8 cellular contexts compared by ENCODE assay signal in genomic region chr7:25968205-25968993, GRCh38.
DNase-seq lines count a peak whose midpoint lies in the region; ATAC-seq and TF ChIP-seq lines count a peak whose summit lies in the region.

No MANE protein-coding gene starts in this region.

- peaks cover 14% of the 10 kb centered on the region; the same call in 1 of the 2 replicates for H3F3A ChIP-seq in OCI-LY1 (ENCODE audit: insufficient read depth, low read length)

- no peak overlapping the region for H3K4me3 Mint-ChIP-seq in natural killer cell
- no peak overlapping the region for H3K4me3 Mint-ChIP-seq in HFFc6

- no peaks in the 10 kb centered on the region for H3K9me2 ChIP-seq in OCI-LY1 (ENCODE audit: low read depth, low read length)

- H3K27me3 Mint-ChIP-seq in natural killer cell (ENCODE audit: low read depth in 2 of 2) (peaks cover 48 to 76% of the 10 kb centered on the region in 2 donors), HFFc6 (ENCODE audit: insufficient read depth) (peaks cover 2% of the 10 kb centered on the region)

- TF ChIP-seq CTCF in OCI-LY1 (IDR thresholded peaks at IDR 0.05; ENCODE audit: low read length) (no peak), natural killer cell (IDR thresholded peaks at IDR 0.05) (no peak), HFFc6 (IDR thresholded peaks at IDR 0.05) (no peak), coronary artery (IDR thresholded peaks at IDR 0.05) (no peak)

- DNase-seq in natural killer cell (no peak), HFFc6 (no peak), coronary artery (ENCODE audit: low spot score) (no peak), putamen (ENCODE audit: low spot score) (no peak), SIG-M5 treated with dmso at 0.1 percent for 504 hours (lab: John Stamatoyannopoulos, UW; ENCODE audit: unreplicated experiment) (no peak)

- H3K27me3 ChIP-seq in OCI-LY1 (ENCODE audit: insufficient read depth, low read length) = no peaks in the 10 kb centered on the region

- H3K4me3 ChIP-seq in OCI-LY1 (ENCODE audit: low read depth, low read length, poor library complexity, severe bottlenecking) (peak overlapping the region; percentile 49), coronary artery (no peak overlapping the region)

- H3K4me1 Mint-ChIP-seq in natural killer cell (peaks cover 10 to 14% of the 10 kb centered on the region in 2 donors), HFFc6 (ENCODE audit: low read depth) (no peaks in the 10 kb centered on the region)

- peak overlapping the region; percentile 66 for H3K9ac ChIP-seq in OCI-LY1 (ENCODE audit: low read length)

- H3K36me3 Mint-ChIP-seq in natural killer cell (no peaks in the 10 kb centered on the region), HFFc6 (ENCODE audit: low read depth) (no peaks in the 10 kb centered on the region)

- H3K9me3 Mint-ChIP-seq in natural killer cell (no peaks in the 10 kb centered on the region), HFFc6 (peaks cover 7% of the 10 kb centered on the region; the same call in 1 of the 2 replicates)

- intact Hi-C loops in natural killer cell (cut with micrococcal nuclease) = no loop called here

- H3K4me1 ChIP-seq in OCI-LY1 (ENCODE audit: insufficient read depth, low read length, severe bottlenecking) = peaks cover 79% of the 10 kb centered on the region

- H3K27ac Mint-ChIP-seq in natural killer cell (no peak overlapping the region), HFFc6 (no peak overlapping the region)

- H3K27ac ChIP-seq in OCI-LY1 (ENCODE audit: low read depth, low read length, poor library complexity, severe bottlenecking) = peak overlapping the region; percentile 98
- no peak overlapping the region for H3K27ac ChIP-seq in coronary artery

- no peak overlapping the region for H2AFZ ChIP-seq in OCI-LY1 (ENCODE audit: low read length)

- H3K4me2 ChIP-seq in OCI-LY1 (ENCODE audit: low read length) = peak overlapping the region; percentile 76

- ATAC-seq in GM18858 (IDR thresholded peaks at IDR 0.05; ENCODE audit: unreplicated experiment) (peak; percentile 62), HG02610 (IDR thresholded peaks at IDR 0.05; ENCODE audit: unreplicated experiment) (peak; percentile 62), natural killer cell (peak; percentile 47 to 85 (median 53))

- no peaks in the 10 kb centered on the region for H3K36me3 ChIP-seq in OCI-LY1 (ENCODE audit: insufficient read depth, low read length)

- no peaks in the 10 kb centered on the region for H3K79me2 ChIP-seq in OCI-LY1 (ENCODE audit: insufficient read depth, low read length)

- H3K9me3 ChIP-seq in OCI-LY1 (ENCODE audit: low read length) = no peaks in the 10 kb centered on the region

- H4K20me1 ChIP-seq in OCI-LY1 (ENCODE audit: insufficient read depth, low read length) = no peaks in the 10 kb centered on the region
